Comparison of ENCODE assay signal across 29 cellular contexts in genomic region chr13:33665776-33666175, GRCh38.
"Had no signal": no experiment of that assay in that cellular context is flagged by ENCODE, and none has a peak within 500 bp of the region (broad histone marks: within the 10 kb centered on the region; RNA-seq: fewer than 3 reads in every experiment).

No MANE protein-coding gene starts in this region.

- H3K27ac Mint-ChIP-seq: activated CD4-positive, alpha-beta memory T cell treated with anti-CD3 and anti-CD28 coated beads for 36 hours; activated CD4-positive, alpha-beta T cell treated with anti-CD3 and anti-CD28 coated beads for 36 hours; activated CD4-positive, alpha-beta T cell treated with anti-CD3 and anti-CD28 coated beads, Interleukin-2, amount 10 ng/mL, durations not matched to agents 24 days and 14 days; activated CD8-positive, alpha-beta memory T cell treated with anti-CD3 and anti-CD28 coated beads, Interleukin-2, amount 10 ng/mL, durations not matched to agents 7 days and 5 days; activated CD8-positive, alpha-beta T cell treated with anti-CD3 and anti-CD28 coated beads, Interleukin-2, amount 10 ng/mL, durations not matched to agents 7 days and 5 days; activated naive CD8-positive, alpha-beta T cell; activated T-helper 17 cell treated with anti-CD3 and anti-CD28 coated beads, Interleukin-2, amount 50 U/mL, for 72 hours; endodermal cell had no signal

- H3K4me1 ChIP-seq: body of pancreas had no signal

- H3K4me3 Mint-ChIP-seq: activated CD4-positive, alpha-beta memory T cell treated with anti-CD3 and anti-CD28 coated beads for 36 hours; activated CD4-positive, alpha-beta T cell treated with anti-CD3 and anti-CD28 coated beads for 36 hours; activated CD4-positive, alpha-beta T cell treated with anti-CD3 and anti-CD28 coated beads, Interleukin-2, amount 10 ng/mL, durations not matched to agents 24 days and 14 days; activated CD8-positive, alpha-beta memory T cell treated with anti-CD3 and anti-CD28 coated beads, Interleukin-2, amount 10 ng/mL, durations not matched to agents 7 days and 5 days; activated CD8-positive, alpha-beta T cell treated with anti-CD3 and anti-CD28 coated beads, Interleukin-2, amount 10 ng/mL, durations not matched to agents 7 days and 5 days; activated naive CD8-positive, alpha-beta T cell; activated T-helper 17 cell treated with anti-CD3 and anti-CD28 coated beads, Interleukin-2, amount 50 U/mL, for 72 hours; endodermal cell had no signal

- H3K4me3 ChIP-seq: body of pancreas had no signal

- ATAC-seq: activated CD4-positive, alpha-beta T cell treated with anti-CD3 and anti-CD28 coated beads for 36 hours; activated CD8-positive, alpha-beta memory T cell treated with anti-CD3 and anti-CD28 coated beads, Interleukin-2, amount 10 ng/mL, durations not matched to agents 7 days and 5 days; activated CD8-positive, alpha-beta T cell treated with anti-CD3 and anti-CD28 coated beads, Interleukin-2, amount 10 ng/mL, durations not matched to agents 7 days and 5 days; activated T-helper 17 cell treated with anti-CD3 and anti-CD28 coated beads, Interleukin-2, amount 50 U/mL, for 72 hours; body of pancreas; esophagus mucosa had no signal

- DNase-seq: activated CD4-positive, alpha-beta memory T cell treated with anti-CD3 and anti-CD28 coated beads for 36 hours; activated CD4-positive, alpha-beta T cell treated with anti-CD3 and anti-CD28 coated beads for 36 hours; activated CD4-positive, alpha-beta T cell treated with anti-CD3 and anti-CD28 coated beads, Interleukin-2, amount 10 ng/mL, durations not matched to agents 24 days and 14 days; activated CD4-positive, CD25-positive, alpha-beta regulatory T cell; activated CD4-positive, CD25-positive, alpha-beta regulatory T cell treated with anti-CD3 and anti-CD28 coated beads, Interleukin-2, amount 50 U/mL, for 72 hours; activated CD8-positive, alpha-beta memory T cell treated with anti-CD3 and anti-CD28 coated beads, Interleukin-2, amount 10 ng/mL, durations not matched to agents 7 days and 5 days; activated CD8-positive, alpha-beta memory T cell treated with anti-CD3 and anti-CD28 coated beads, Interleukin-2, amount 50 U/mL, for 4 hours; activated CD8-positive, alpha-beta T cell treated with anti-CD3 and anti-CD28 coated beads, Interleukin-2, amount 10 ng/mL, durations not matched to agents 7 days and 5 days; activated effector memory CD4-positive, alpha-beta T cell treated with Interleukin-2 at 50 U/mL for 16 hours; activated gamma-delta T cell treated with Interleukin-2 at 50 U/mL for 16 hours; activated naive CD4-positive, alpha-beta T cell treated with anti-CD3 and anti-CD28 coated beads, Interleukin-2, amount 50 U/mL, for 16 hours; activated naive CD4-positive, alpha-beta T cell treated with Interleukin-2 at 50 U/mL for 16 hours; activated T-cell treated with anti-CD3 and anti-CD28 coated beads, Interleukin-2, amount 50 U/mL, for 1 hour; amniotic stem cell; anterior cingulate cortex; body of pancreas; caudate nucleus; cortex of kidney; dermis blood vessel endothelial cell; effector CD4-positive, alpha-beta T cell; endodermal cell; foreskin fibroblast; head of caudate nucleus; T-helper 2 cell had no signal

- H3K4me1 Mint-ChIP-seq: endodermal cell had no signal

- FAIRE-seq: colon, frontal cortex had no signal

- H3K9me3 ChIP-seq: body of pancreas had no signal

- H3K27me3 ChIP-seq: body of pancreas had no signal

- H3K9me3 Mint-ChIP-seq: activated CD4-positive, alpha-beta memory T cell treated with anti-CD3 and anti-CD28 coated beads for 36 hours; activated T-helper 17 cell treated with anti-CD3 and anti-CD28 coated beads, Interleukin-2, amount 50 U/mL, for 72 hours had no signal

- H3K36me3 Mint-ChIP-seq: activated CD4-positive, alpha-beta memory T cell treated with anti-CD3 and anti-CD28 coated beads for 36 hours; activated naive CD8-positive, alpha-beta T cell had no signal

- H3K27ac ChIP-seq: body of pancreas had no signal

- H3K27me3 Mint-ChIP-seq: activated CD4-positive, alpha-beta memory T cell treated with anti-CD3 and anti-CD28 coated beads for 36 hours; activated CD4-positive, alpha-beta T cell treated with anti-CD3 and anti-CD28 coated beads for 36 hours; activated CD4-positive, alpha-beta T cell treated with anti-CD3 and anti-CD28 coated beads, Interleukin-2, amount 10 ng/mL, durations not matched to agents 24 days and 14 days; activated CD8-positive, alpha-beta memory T cell treated with anti-CD3 and anti-CD28 coated beads, Interleukin-2, amount 10 ng/mL, durations not matched to agents 7 days and 5 days; activated T-helper 17 cell treated with anti-CD3 and anti-CD28 coated beads, Interleukin-2, amount 50 U/mL, for 72 hours had no signal
